In the genomic region with DNA sequence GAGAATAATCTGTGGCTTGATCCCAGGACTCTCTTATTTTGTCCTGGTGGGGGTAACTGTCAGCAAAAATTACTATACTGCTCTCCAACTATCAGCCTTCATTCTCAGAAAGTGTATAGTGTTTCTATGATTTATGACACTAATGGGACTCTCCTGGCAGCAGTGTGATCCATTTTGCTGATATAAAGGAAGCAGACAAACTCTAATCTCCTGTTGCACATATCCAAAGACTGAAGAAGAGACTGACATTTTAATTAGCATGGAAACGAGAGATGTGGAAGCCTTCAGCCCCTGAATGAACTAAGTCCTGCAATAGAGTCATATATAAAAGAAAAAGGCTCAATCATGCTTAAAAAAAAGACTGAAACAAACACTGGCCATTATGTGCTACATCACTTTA, we compare ENCODE assay signal across 10 cellular contexts.
"Had no signal": no experiment of that assay in that cellular context is flagged by ENCODE, and none has a peak within 500 bp of the region (broad histone marks: within the 10 kb centered on the region; RNA-seq: fewer than 3 reads in every experiment).

No MANE protein-coding gene starts in this region.

- H3K27ac ChIP-seq: esophagus squamous epithelium, thyroid gland had no signal

- DNase-seq: activated CD4-positive, alpha-beta T cell treated with anti-CD3 and anti-CD28 coated beads for 4 hours; activated CD8-positive, alpha-beta memory T cell treated with anti-CD3 and anti-CD28 coated beads, Interleukin-2, amount 50 U/mL, for 48 hours; activated gamma-delta T cell; activated T-cell treated with anti-CD3 and anti-CD28 coated beads, Interleukin-2, amount 50 U/mL, for 72 hours; amniotic stem cell; esophagus squamous epithelium; hypothalamus; stimulated activated CD4-positive, alpha-beta T cell treated with anti-CD3 and anti-CD28 coated beads, Interleukin-1b, Interleukin-23, amount 100 ng/mL, for 48 hours; T-helper 2 cell; thyroid gland had no signal

- H3K36me3 ChIP-seq: esophagus squamous epithelium, thyroid gland had no signal

- H3K27me3 ChIP-seq: esophagus squamous epithelium, thyroid gland had no signal

- H3K9me3 ChIP-seq: thyroid gland had no signal

- H3K4me3 ChIP-seq: esophagus squamous epithelium, thyroid gland had no signal
